ENCODE assay signal across 17 cellular contexts in genomic region chr4:118751634-118752293, GRCh38.
DNase-seq lines count a peak whose midpoint lies in the region; ATAC-seq, FAIRE-seq and TF ChIP-seq lines count a peak whose summit lies in the region.
"Had no signal": no experiment of that assay in that cellular context is flagged by ENCODE, and none has a peak within 500 bp of the region (broad histone marks: within the 10 kb centered on the region; RNA-seq: fewer than 3 reads in every experiment).

No MANE protein-coding gene starts in this region.

- H3K9me3 Mint-ChIP-seq in HFFc6 = no peaks in the 10 kb centered on the region
- H3K9me3 Mint-ChIP-seq: CD14-positive monocyte had no signal

- H3K9ac ChIP-seq in liver (ENCODE audit: low read depth in 1 of 2, low read length in 2 of 2) = no peak overlapping the region

- H3K4me3 Mint-ChIP-seq in HFFc6 = peak overlapping the region; percentile 57
- H3K4me3 Mint-ChIP-seq: CD14-positive monocyte had no signal

- FAIRE-seq in RCC 7860 (lab: Jason Lieb, UNC) = no peak
- FAIRE-seq: bronchial epithelial cell had no signal

- no peak for TF ChIP-seq RAD21 in liver (IDR thresholded peaks at IDR 0.05)

- H3K27ac ChIP-seq in liver (ENCODE audit: low read depth in 1 of 2, low read length in 2 of 2) (no peak overlapping the region), tibial artery (peak overlapping the region; percentile 43 to 81)
- H3K27ac ChIP-seq: lower lobe of right lung, SK-N-MC, upper lobe of left lung had no signal

- peaks cover 57% of the 10 kb centered on the region for H3K4me1 Mint-ChIP-seq in HFFc6 (ENCODE audit: low read depth)
- H3K4me1 Mint-ChIP-seq: CD14-positive monocyte had no signal

- TF ChIP-seq CTCF in HFFc6 (IDR thresholded peaks at IDR 0.05) = no peak
- TF ChIP-seq CTCF in choroid plexus epithelial cell (conservative IDR thresholded peaks at IDR 0.05; ENCODE audit: low read depth, low read length) = no peak
- TF ChIP-seq CTCF in liver (IDR thresholded peaks at IDR 0.05; ENCODE audit: low read depth, low read length, missing input control) = no peak
- TF ChIP-seq CTCF in tibial artery (IDR thresholded peaks at IDR 0.05) = no peak

- H3K27me3 Mint-ChIP-seq in HFFc6 (ENCODE audit: insufficient read depth) = peaks cover 5% of the 10 kb centered on the region

- H3K27me3 ChIP-seq in liver (ENCODE audit: control insufficient read depth in 4 of 4, insufficient read depth in 4 of 4, low read length in 3 of 4) = no peaks in the 10 kb centered on the region
- no peaks in the 10 kb centered on the region for H3K27me3 ChIP-seq in tibial artery
- H3K27me3 ChIP-seq: upper lobe of left lung had no signal

- peak overlapping the region; percentile 94 for H3K27ac Mint-ChIP-seq in HFFc6

- H3K4me1 ChIP-seq in liver (ENCODE audit: control insufficient read depth in 4 of 4, insufficient read depth in 4 of 4, low read length in 3 of 4) = peaks cover 2 to 23% (median 10%) of the 10 kb centered on the region in 4 donors
- peaks cover 6 to 62% (median 30%) of the 10 kb centered on the region in 4 donors for H3K4me1 ChIP-seq in tibial artery
- H3K4me1 ChIP-seq: upper lobe of left lung had no signal

- 90% methylated on average over 2 of the region's 2 CpGs for WGBS in liver

- peaks cover 4 to 13% (median 9%) of the 10 kb centered on the region in 4 donors for H3K36me3 ChIP-seq in liver (ENCODE audit: control insufficient read depth in 4 of 4, insufficient read depth in 3 of 4, low read depth in 1 of 4, low read length in 3 of 4)
- H3K36me3 ChIP-seq in tibial artery = peaks cover under 1 to 16% (median 6%) of the 10 kb centered on the region in 3 donors

- H3K4me3 ChIP-seq in choroid plexus epithelial cell (ENCODE audit: low read depth, low read length) (no peak overlapping the region), liver (ENCODE audit: low read depth in 1 of 3, low read length in 3 of 3) (no peak overlapping the region), tibial artery (no peak overlapping the region)
- H3K4me3 ChIP-seq: lower lobe of right lung, SK-N-MC, upper lobe of left lung had no signal

- DNase-seq in HFFc6 (peak; percentile 50), choroid plexus epithelial cell (ENCODE audit: low read depth) (peak; percentile 88), tibial artery (no peak), DMS 273 treated with DMSO at 0.1 percent for 48 hours (lab: John Stamatoyannopoulos, UW) (no peak), RCC 7860 (ENCODE audit: low spot score) (no peak)
- DNase-seq: activated CD8-positive, alpha-beta memory T cell treated with anti-CD3 and anti-CD28 coated beads for 24 hours; activated effector memory CD4-positive, alpha-beta T cell treated with anti-CD3 and anti-CD28 coated beads, Interleukin-2, amount 50 U/mL, for 16 hours; lower lobe of right lung; NCI-H1105; NCI-H2227 treated with DMSO at 0.1 percent for 48 hours; stimulated activated CD4-positive, alpha-beta T cell treated with anti-CD3 and anti-CD28 coated beads, Interleukin-15, amount 100 ng/mL, for 24 hours; upper lobe of left lung had no signal

- intact Hi-C loops in tibial artery (cut with DNase I; ENCODE audit: low total_unique reads) = no loop called here

- no peak for ATAC-seq in HG03457 (IDR thresholded peaks at IDR 0.05; ENCODE audit: unreplicated experiment)
- ATAC-seq: lower lobe of right lung had no signal

- no peaks in the 10 kb centered on the region for H3K9me3 ChIP-seq in liver (ENCODE audit: control insufficient read depth in 4 of 4, low read length in 3 of 4)
- H3K9me3 ChIP-seq in tibial artery = no peaks in the 10 kb centered on the region
- H3K9me3 ChIP-seq: lower lobe of right lung, upper lobe of left lung had no signal

- H3K36me3 Mint-ChIP-seq in HFFc6 (ENCODE audit: low read depth) = peaks cover 56% of the 10 kb centered on the region

TF ChIP-seq in liver, 16 proteins besides CTCF, POLR2A, EP300 and RAD21:
- no peak for TF ChIP-seq YY1 (IDR thresholded peaks at IDR 0.05)
- peak; percentile 10 for TF ChIP-seq SP1 (IDR thresholded peaks at IDR 0.05)
- TF ChIP-seq RXRA (IDR thresholded peaks at IDR 0.05) = peak in 1 of 2 donors; percentile 16
- no peak for TF ChIP-seq TAF1 (conservative IDR thresholded peaks at IDR 0.05)

Comparison
In these comparisons a context has a peak if more than half of its experiments do, and no peak if none do; other contexts are left out.
1. DNase-seq: peak in HFFc6 (single experiment) and choroid plexus epithelial cell (single experiment); none in tibial artery (0 of 2), DMS 273 treated with DMSO at 0.1 percent for 48 hours (single experiment) and RCC 7860 (single experiment).
2. H3K27ac ChIP-seq: peak in tibial artery (2 of 2); none in liver (0 of 2).